9 cellular contexts compared by ENCODE assay signal in genomic region chrX:52923781-52924241, GRCh38. TPM values are rescaled to one million over a fixed set of nuclear protein-coding genes. Genes with fewer than 3 reads are reported as not detected.
A peak's percentile ranks its signal among the peaks of the same experiment; 100 is the strongest.
DNase-seq lines count a peak whose midpoint lies in the region; ATAC-seq, FAIRE-seq and TF ChIP-seq lines count a peak whose summit lies in the region.
"Had no signal": no experiment of that assay in that cellular context is flagged by ENCODE, and none has a peak within 500 bp of the region (broad histone marks: within the 10 kb centered on the region; RNA-seq: fewer than 3 reads in every experiment).

No MANE protein-coding gene starts in this region.

- H3K27ac Mint-ChIP-seq in activated naive CD4-positive, alpha-beta T cell treated with anti-CD3 and anti-CD28 coated beads, Interleukin-2, amount 10 ng/mL, durations not matched to agents 7 days and 5 days: no peak overlapping the region

- ATAC-seq in GM18520 (IDR thresholded peaks at IDR 0.05; ENCODE audit: unreplicated experiment) (peak; percentile 47), HG02852 (IDR thresholded peaks at IDR 0.05; ENCODE audit: unreplicated experiment) (peak; percentile 28)

- no peaks in the 10 kb centered on the region for H3K9me3 ChIP-seq in hepatocyte (ENCODE audit: low read depth)
- H3K9me3 ChIP-seq: Peyer's patch had no signal

- FAIRE-seq in RCC 7860 (lab: Jason Lieb, UNC): peak; percentile 80

- no peaks in the 10 kb centered on the region for H3K36me3 ChIP-seq in hepatocyte (replicated peaks; ENCODE audit: insufficient read depth, low read depth)
- H3K36me3 ChIP-seq: Peyer's patch had no signal

- H4K20me1 ChIP-seq in hepatocyte (ENCODE audit: insufficient read depth, poor library complexity, severe bottlenecking): no peaks in the 10 kb centered on the region

- 68% methylated on average over 4 of the region's 4 CpGs for WGBS in hepatocyte (ENCODE audit: low lambda C conversion rate, missing lambda C conversion rate)

- H2AFZ ChIP-seq in hepatocyte: no peak overlapping the region

- no peak overlapping the region for H3K4me3 ChIP-seq in hepatocyte
- H3K4me3 ChIP-seq: Peyer's patch had no signal

- no peaks in the 10 kb centered on the region for H3K9me2 ChIP-seq in hepatocyte (replicated peaks; ENCODE audit: insufficient read depth)

- no peaks in the 10 kb centered on the region for H3K36me3 Mint-ChIP-seq in activated naive CD4-positive, alpha-beta T cell treated with anti-CD3 and anti-CD28 coated beads, Interleukin-2, amount 10 ng/mL, durations not matched to agents 7 days and 5 days

- DNase-seq in RCC 7860 (ENCODE audit: low spot score) (peak; percentile 43), hepatocyte (ENCODE audit: low spot score) (peak; percentile 39), NCI-H1694 treated with DMSO at 0.1 percent for 48 hours (lab: John Stamatoyannopoulos, UW) (no peak)
- no peak for DNase-seq in activated naive CD4-positive, alpha-beta T cell treated with anti-CD3 and anti-CD28 coated beads, Interleukin-2, amount 10 ng/mL, durations not matched to agents 7 days and 5 days
- DNase-seq in activated T-cell treated with anti-CD3 and anti-CD28 coated beads, Interleukin-2, amount 50 U/mL, for 1 hour: no peak
- DNase-seq in activated CD4-positive, alpha-beta T cell treated with anti-CD3 and anti-CD28 coated beads for 48 hours: no peak

- peaks cover 9% of the 10 kb centered on the region for H3K4me1 ChIP-seq in hepatocyte (ENCODE audit: insufficient read depth)
- H3K4me1 ChIP-seq: Peyer's patch had no signal

- H3K79me2 ChIP-seq in hepatocyte: no peaks in the 10 kb centered on the region

- no peak for TF ChIP-seq CTCF in hepatocyte (IDR thresholded peaks at IDR 0.05; ENCODE audit: poor library complexity)

- peak overlapping the region; percentile 32 for H3K4me2 ChIP-seq in hepatocyte

- H3K27me3 Mint-ChIP-seq in activated naive CD4-positive, alpha-beta T cell treated with anti-CD3 and anti-CD28 coated beads, Interleukin-2, amount 10 ng/mL, durations not matched to agents 7 days and 5 days: peaks cover 33% of the 10 kb centered on the region

- CTCF ChIA-PET in activated naive CD4-positive, alpha-beta T cell treated with anti-CD3 and anti-CD28 coated beads, Interleukin-2, amount 10 ng/mL, durations not matched to agents 7 days and 5 days (lab: Charles Lee): no interaction called here

- no peak overlapping the region for H3K4me3 Mint-ChIP-seq in activated naive CD4-positive, alpha-beta T cell treated with anti-CD3 and anti-CD28 coated beads, Interleukin-2, amount 10 ng/mL, durations not matched to agents 7 days and 5 days

- H3K27me3 ChIP-seq in hepatocyte: no peaks in the 10 kb centered on the region
- H3K27me3 ChIP-seq: Peyer's patch had no signal

- peaks cover 16% of the 10 kb centered on the region for H3K4me1 Mint-ChIP-seq in activated naive CD4-positive, alpha-beta T cell treated with anti-CD3 and anti-CD28 coated beads, Interleukin-2, amount 10 ng/mL, durations not matched to agents 7 days and 5 days

- H3K9me3 Mint-ChIP-seq in activated naive CD4-positive, alpha-beta T cell treated with anti-CD3 and anti-CD28 coated beads, Interleukin-2, amount 10 ng/mL, durations not matched to agents 7 days and 5 days: no peaks in the 10 kb centered on the region

- peak overlapping the region; percentile 39 for H3K27ac ChIP-seq in hepatocyte

RNA-seq across cellular contexts. Expression of gene FAM156B, which starts 26.7 kb away (rescaled TPM):
- 15.3 and 20.1 TPM in 2 replicates for total RNA-seq in hepatocyte
- polyA plus RNA-seq in hepatocyte: 25.6 and 28.2 TPM in 2 replicates

RNA-seq across cellular contexts. Expression of gene FAM156A, which starts 34.5 kb away (rescaled TPM):
- total RNA-seq in hepatocyte: 10.8 and 16.9 TPM in 2 replicates
- polyA plus RNA-seq in hepatocyte: 26.6 and 43.1 TPM in 2 replicates

RNA-seq across cellular contexts. Expression of gene XAGE3, which starts 55.9 kb away (rescaled TPM):
- not detected in 2 replicates for total RNA-seq in hepatocyte
- polyA plus RNA-seq in hepatocyte: 0.34 TPM in 1 of 2 replicates, not detected in the other
- total RNA-seq: Peyer's patch had no signal

Comparison
In these comparisons a context has a peak if more than half of its experiments do, and no peak if none do; other contexts are left out.
1. DNase-seq: peak in RCC 7860 (single experiment) and hepatocyte (single experiment); none in activated naive CD4-positive, alpha-beta T cell treated with anti-CD3 and anti-CD28 coated beads, Interleukin-2, amount 10 ng/mL, durations not matched to agents 7 days and 5 days (single experiment), NCI-H1694 treated with DMSO at 0.1 percent for 48 hours (single experiment), activated T-cell treated with anti-CD3 and anti-CD28 coated beads, Interleukin-2, amount 50 U/mL, for 1 hour (single experiment) and activated CD4-positive, alpha-beta T cell treated with anti-CD3 and anti-CD28 coated beads for 48 hours (single experiment).